In the genomic region with DNA sequence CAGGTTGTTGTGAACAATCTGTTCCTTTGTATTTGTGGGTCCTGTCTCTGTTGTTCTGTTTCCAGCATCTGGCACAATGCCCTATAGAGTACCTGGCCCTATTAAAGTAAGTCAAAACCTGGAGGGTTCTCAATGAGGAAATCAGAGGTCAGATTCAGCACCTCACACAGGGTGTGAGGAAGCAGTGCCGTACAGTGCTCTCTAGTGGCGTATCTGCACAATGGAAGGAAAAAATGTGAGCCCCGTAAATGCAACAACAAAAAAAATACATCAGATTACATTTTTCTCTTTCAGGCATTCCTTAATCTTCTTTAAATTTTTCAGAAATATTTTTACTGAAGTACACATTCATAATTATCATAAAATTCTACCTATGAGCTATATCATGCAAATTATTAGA, we compare ENCODE assay signal across 10 cellular contexts. TPM values are rescaled to one million over a fixed set of nuclear protein-coding genes. Genes with fewer than 3 reads are reported as not detected.
DNase-seq lines count a peak whose midpoint lies in the region; ATAC-seq, FAIRE-seq and TF ChIP-seq lines count a peak whose summit lies in the region.
"Not testable (repeated sequence)": the region's sequence is repeated elsewhere in the genome, so short reads cannot be mapped to it uniquely, and the experiment has no call there.
"Had no signal": no experiment of that assay in that cellular context is flagged by ENCODE, and none has a peak within 500 bp of the region (broad histone marks: within the 10 kb centered on the region; RNA-seq: fewer than 3 reads in every experiment).

No MANE protein-coding gene starts in this region.

- peak; percentile 59 for ATAC-seq in GM18502 (IDR thresholded peaks at IDR 0.05; ENCODE audit: poor library complexity, unreplicated experiment)
- ATAC-seq in HG03457 (IDR thresholded peaks at IDR 0.05; ENCODE audit: unreplicated experiment), result peak; percentile 48

- peak; percentile 4 for DNase-seq in AG08395 (ENCODE audit: low spot score)
- peak; percentile 10 for DNase-seq in H4 (ENCODE audit: low spot score)
- DNase-seq in NCI-H748 (lab: John Stamatoyannopoulos, UW; ENCODE audit: unreplicated experiment), result peak; percentile 22
- DNase-seq in activated naive CD4-positive, alpha-beta T cell treated with anti-CD3 and anti-CD28 coated beads, Interleukin-2, amount 10 ng/mL, durations not matched to agents 7 days and 5 days, result peak; percentile 25
- not testable (repeated sequence) for DNase-seq in frontal cortex (ENCODE audit: low spot score in 2 of 2); neural crest cell (ENCODE audit: low read depth, low spot score)

- CTCF ChIA-PET in activated naive CD4-positive, alpha-beta T cell treated with anti-CD3 and anti-CD28 coated beads, Interleukin-2, amount 10 ng/mL, durations not matched to agents 7 days and 5 days (lab: Charles Lee), result not testable (repeated sequence)

- FAIRE-seq in frontal cortex (lab: Jason Lieb, UNC), result peak; percentile 34

- not testable (repeated sequence) for H3K4me3 Mint-ChIP-seq in activated naive CD4-positive, alpha-beta T cell treated with anti-CD3 and anti-CD28 coated beads, Interleukin-2, amount 10 ng/mL, durations not matched to agents 7 days and 5 days; neural crest cell

- peak; percentile 61 for TF ChIP-seq CTCF in neural crest cell (conservative IDR thresholded peaks at IDR 0.05)

- not testable (repeated sequence) for H3K27ac Mint-ChIP-seq in activated naive CD4-positive, alpha-beta T cell treated with anti-CD3 and anti-CD28 coated beads, Interleukin-2, amount 10 ng/mL, durations not matched to agents 7 days and 5 days; neural crest cell (ENCODE audit: unreplicated experiment)

- H3K36me3 Mint-ChIP-seq in activated naive CD4-positive, alpha-beta T cell treated with anti-CD3 and anti-CD28 coated beads, Interleukin-2, amount 10 ng/mL, durations not matched to agents 7 days and 5 days; neural crest cell (ENCODE audit: low read depth): not testable (repeated sequence)

- H3K9me3 Mint-ChIP-seq in activated naive CD4-positive, alpha-beta T cell treated with anti-CD3 and anti-CD28 coated beads, Interleukin-2, amount 10 ng/mL, durations not matched to agents 7 days and 5 days; neural crest cell: not testable (repeated sequence)

- H3K27me3 Mint-ChIP-seq in activated naive CD4-positive, alpha-beta T cell treated with anti-CD3 and anti-CD28 coated beads, Interleukin-2, amount 10 ng/mL, durations not matched to agents 7 days and 5 days; neural crest cell (ENCODE audit: low read depth): not testable (repeated sequence)

- H3K4me1 Mint-ChIP-seq in activated naive CD4-positive, alpha-beta T cell treated with anti-CD3 and anti-CD28 coated beads, Interleukin-2, amount 10 ng/mL, durations not matched to agents 7 days and 5 days, result peaks cover 15% of the 10 kb centered on the region
- not testable (repeated sequence) for H3K4me1 Mint-ChIP-seq in neural crest cell

RNA-seq across cellular contexts. Expression of gene GYPE, which starts 2.5 kb away (rescaled TPM):
- total RNA-seq in H4 (2014; rRNA removed; shearing (Covaris generic)), result not detected in 2 replicates
- total RNA-seq in frontal cortex, result 1.2 TPM
- total RNA-seq in neural crest cell, result not detected in 2 replicates
- total RNA-seq: CD4-positive, alpha-beta T cell; T-helper 2 cell treated with Interferon-gamma antibody and Interleukin-4, amounts not matched to agents 100 ng/mL and 5 ng/mL, for 36 hours had no signal
